ENCODE assay signal across 9 cellular contexts in the genomic region with DNA sequence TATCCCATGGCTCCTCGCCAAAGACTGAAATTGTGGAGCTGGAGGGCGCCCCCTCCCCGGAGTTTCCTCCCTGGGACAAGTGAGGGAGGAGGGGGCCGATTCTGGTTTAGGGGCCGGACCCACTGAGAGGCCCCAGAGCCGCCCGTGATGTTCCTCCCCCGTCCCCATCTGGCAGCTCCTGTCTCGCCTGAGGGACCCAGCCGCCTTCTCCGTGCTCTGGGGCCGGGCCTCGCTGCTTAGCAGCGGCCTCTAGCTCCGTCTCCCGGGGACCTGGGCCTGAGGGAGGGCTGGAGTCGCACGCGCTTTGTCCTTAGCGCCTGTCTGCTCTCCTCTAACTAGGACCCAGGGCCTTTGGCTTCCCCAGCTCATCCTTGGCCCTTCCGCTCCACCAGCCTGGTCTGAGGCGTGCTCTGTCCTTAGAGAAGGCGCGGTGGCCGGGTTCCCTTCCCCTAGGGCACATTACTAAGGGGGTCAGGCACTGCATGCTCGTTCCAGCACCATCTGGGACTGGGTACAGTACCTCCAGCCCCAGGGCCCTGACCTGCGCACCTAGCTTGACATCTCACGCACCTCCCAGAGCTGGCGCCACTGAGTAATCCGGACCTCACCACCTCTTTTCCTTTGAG. TPM values are rescaled to one million over a fixed set of nuclear protein-coding genes. Genes with fewer than 3 reads are reported as not detected.
DNase-seq lines count a peak whose midpoint lies in the region; ATAC-seq, FAIRE-seq and TF ChIP-seq lines count a peak whose summit lies in the region.
"Had no signal": no experiment of that assay in that cellular context is flagged by ENCODE, and none has a peak within 500 bp of the region (broad histone marks: within the 10 kb centered on the region; RNA-seq: fewer than 3 reads in every experiment).

No MANE protein-coding gene starts in this region.

- no peak overlapping the region for H3K27ac Mint-ChIP-seq in activated T-cell treated with anti-CD3 and anti-CD28 coated beads, Interleukin-2, amount 50 U/mL, for 24 hours
- peak overlapping the region; percentile 85 for H3K27ac Mint-ChIP-seq in dendritic cell treated with granulocyte-macrophage colony-stimulating factor and Interleukin-4, amounts not matched to agents 40 ng/mL and 50 ng/mL, for 4 days

- H3K79me2 ChIP-seq in HepG2 (ENCODE audit: insufficient read depth, low read length): no peaks in the 10 kb centered on the region
- no peaks in the 10 kb centered on the region for H3K79me2 ChIP-seq in SK-N-SH (ENCODE audit: insufficient read depth)

- in situ Hi-C loops in HepG2 (cut with HindIII; ENCODE audit: extremely low pct_ligation_motif_present, low pct_unique_long_range_greater_than_20kb): no loop called here

- intact Hi-C loops in dendritic cell treated with granulocyte-macrophage colony-stimulating factor and Interleukin-4, amounts not matched to agents 40 ng/mL and 50 ng/mL, for 4 days (cut with micrococcal nuclease): no loop called here
- intact Hi-C loops in HepG2 (cut with micrococcal nuclease; ENCODE audit: unreplicated experiment): no loop called here

- CTCF ChIA-PET in HepG2 (lab: Yijun Ruan, JAX; ENCODE audit: low intra/inter-chr PET ratio, low total read pairs) (no interaction called here), SK-N-SH (lab: Yijun Ruan, JAX) (interaction anchor here (1.3 to 1.5 kb wide), 2 partner anchors 37 to 69 kb away, joined by 4 to 5 read pairs; no protein-coding TSS in a partner anchor)

- H3K36me3 Mint-ChIP-seq in activated T-cell treated with anti-CD3 and anti-CD28 coated beads, Interleukin-2, amount 50 U/mL, for 24 hours (ENCODE audit: low read depth): peaks cover 45% of the 10 kb centered on the region
- H3K36me3 Mint-ChIP-seq in dendritic cell treated with granulocyte-macrophage colony-stimulating factor and Interleukin-4, amounts not matched to agents 40 ng/mL and 50 ng/mL, for 4 days (ENCODE audit: low read depth): peaks cover 30% of the 10 kb centered on the region

- POLR2A ChIA-PET in HepG2 (lab: Yijun Ruan, JAX): no interaction called here
- POLR2A ChIA-PET in SK-N-SH (lab: Yijun Ruan, JAX): no interaction called here

- H3K36me3 ChIP-seq in HepG2 (replicated peaks in 1 of 2; ENCODE audit: control insufficient read depth in 1 of 2, insufficient read depth in 2 of 2, low read length in 2 of 2): peaks cover 24 to 35% of the 10 kb centered on the region in 2 experiments
- H3K36me3 ChIP-seq in thoracic aorta: peaks cover 32% of the 10 kb centered on the region
- peaks cover 21 to 40% of the 10 kb centered on the region in 2 experiments for H3K36me3 ChIP-seq in SK-N-SH (replicated peaks in 1 of 2; ENCODE audit: control insufficient read depth in 1 of 2, insufficient read depth in 2 of 2, low read length in 1 of 2)
- H3K36me3 ChIP-seq: ovary had no signal

- ATAC-seq in HepG2: peak; percentile 29
- no peak for ATAC-seq in thoracic aorta (ENCODE audit: insufficient number of reproducible peaks, low FRiP score, low read depth)
- ATAC-seq in HG02623 (IDR thresholded peaks at IDR 0.05; ENCODE audit: unreplicated experiment): no peak

- FAIRE-seq in HepG2 (lab: Jason Lieb, UNC) (no peak), GM12892 (lab: Jason Lieb, UNC) (no peak)

- WGBS in HepG2 (ENCODE audit: low lambda C conversion rate): 93% methylated on average over 30 of the region's 30 CpGs
- WGBS in SK-N-SH (ENCODE audit: low lambda C conversion rate): 96% methylated on average over 14 of the region's 30 CpGs

- DNase-seq in activated T-cell treated with anti-CD3 and anti-CD28 coated beads, Interleukin-2, amount 50 U/mL, for 24 hours: no peak
- DNase-seq in activated T-cell treated with anti-CD3 and anti-CD28 coated beads for 4 hours (no peak), HepG2 (ENCODE audit: low spot score) (no peak), thoracic aorta (ENCODE audit: low spot score) (no peak), SK-N-SH (no peak), GM12892 (ENCODE audit: insufficient read length) (no peak)

- TF ChIP-seq CTCF in HepG2 (CRISPR knock-in tag; IDR thresholded peaks at IDR 0.05) (no peak), thoracic aorta (IDR thresholded peaks at IDR 0.05) (no peak), SK-N-SH (IDR thresholded peaks at IDR 0.05) (no peak)

- H3K27ac ChIP-seq in HepG2 (ENCODE audit: extremely low read length, insufficient read depth, low read length) (no peak overlapping the region), thoracic aorta (no peak overlapping the region), SK-N-SH (ENCODE audit: low read depth in 2 of 2, low read length in 1 of 2) (no peak overlapping the region; a peak in 1 of 4 replicates)
- H3K27ac ChIP-seq: ovary had no signal

- H2AFZ ChIP-seq in HepG2 (ENCODE audit: low read length): no peak overlapping the region
- H2AFZ ChIP-seq in SK-N-SH (ENCODE audit: low read depth): no peak overlapping the region

- H3K4me3 Mint-ChIP-seq in activated T-cell treated with anti-CD3 and anti-CD28 coated beads, Interleukin-2, amount 50 U/mL, for 24 hours: peak overlapping the region; percentile 35
- H3K4me3 Mint-ChIP-seq in dendritic cell treated with granulocyte-macrophage colony-stimulating factor and Interleukin-4, amounts not matched to agents 40 ng/mL and 50 ng/mL, for 4 days: peak overlapping the region; percentile 77

- peaks cover 56% of the 10 kb centered on the region for H3K4me1 Mint-ChIP-seq in activated T-cell treated with anti-CD3 and anti-CD28 coated beads, Interleukin-2, amount 50 U/mL, for 24 hours (ENCODE audit: low read depth)
- H3K4me1 Mint-ChIP-seq in dendritic cell treated with granulocyte-macrophage colony-stimulating factor and Interleukin-4, amounts not matched to agents 40 ng/mL and 50 ng/mL, for 4 days (ENCODE audit: low read depth): peaks cover 69% of the 10 kb centered on the region

- BruUV-seq in HepG2 (replicated peaks; lab: Mats Ljungman, UMichigan): no TSS peak

- no peaks in the 10 kb centered on the region for H3K9me3 Mint-ChIP-seq in activated T-cell treated with anti-CD3 and anti-CD28 coated beads, Interleukin-2, amount 50 U/mL, for 24 hours
- H3K9me3 Mint-ChIP-seq in dendritic cell treated with granulocyte-macrophage colony-stimulating factor and Interleukin-4, amounts not matched to agents 40 ng/mL and 50 ng/mL, for 4 days: no peaks in the 10 kb centered on the region

- H3K27me3 ChIP-seq in HepG2 (ENCODE audit: control insufficient read depth in 1 of 2, insufficient read depth in 2 of 2, low read length in 2 of 2) (no peaks in the 10 kb centered on the region; a peak in 1 of 5 replicates), thoracic aorta (replicated peaks; ENCODE audit: insufficient read depth) (no peaks in the 10 kb centered on the region), SK-N-SH (ENCODE audit: insufficient read depth) (no peaks in the 10 kb centered on the region)
- H3K27me3 ChIP-seq: ovary had no signal

- TF ChIP-seq POLR2A in HepG2 (IDR thresholded peaks at IDR 0.05; ENCODE audit: insufficient read depth in 1 of 2, low read depth in 2 of 2, low read length in 2 of 2): 0 out of 4 replicates have a peak, but pooled peaks of 1 of the 2 experiments have one; percentile 43
- TF ChIP-seq POLR2A in GM12892 (IDR thresholded peaks at IDR 0.05; ENCODE audit: low read depth, low read length): no peak

- H3K4me1 ChIP-seq in HepG2 (ENCODE audit: insufficient read depth, low read length) (peaks cover 15% of the 10 kb centered on the region), thoracic aorta (ENCODE audit: control insufficient read depth in 1 of 2, low read depth in 2 of 2) (peaks cover 14 to 25% of the 10 kb centered on the region in 2 donors), SK-N-SH (ENCODE audit: control insufficient read depth in 1 of 2, insufficient read depth in 2 of 2, low read depth in 1 of 2, low read length in 1 of 2) (peaks cover 5 to 10% of the 10 kb centered on the region in 2 experiments; a peak in 2 of 4 replicates)

- no peaks in the 10 kb centered on the region; the same call in 1 of the 2 replicates for H4K20me1 ChIP-seq in HepG2 (ENCODE audit: insufficient read depth, low read length)
- H4K20me1 ChIP-seq in SK-N-SH (ENCODE audit: insufficient read depth): peaks cover 18% of the 10 kb centered on the region; the same call in 1 of the 2 replicates

- H3K9ac ChIP-seq in HepG2 (ENCODE audit: insufficient read depth, low read depth, low read length) (no peak overlapping the region), SK-N-SH (no peak overlapping the region)

- peaks cover 40% of the 10 kb centered on the region for H3K27me3 Mint-ChIP-seq in activated T-cell treated with anti-CD3 and anti-CD28 coated beads, Interleukin-2, amount 50 U/mL, for 24 hours
- peaks cover 37% of the 10 kb centered on the region for H3K27me3 Mint-ChIP-seq in dendritic cell treated with granulocyte-macrophage colony-stimulating factor and Interleukin-4, amounts not matched to agents 40 ng/mL and 50 ng/mL, for 4 days

- H3K4me3 ChIP-seq in HepG2 (replicated peaks in 1 of 3; ENCODE audit: insufficient read depth in 1 of 3, low read depth in 2 of 3, low read length in 3 of 3) (no peak overlapping the region), thoracic aorta (peak overlapping the region; percentile 66), SK-N-SH (ENCODE audit: low read depth in 2 of 2, low read length in 1 of 2) (no peak overlapping the region)
- H3K4me3 ChIP-seq: ovary had no signal

- no peaks in the 10 kb centered on the region for H3K9me2 ChIP-seq in SK-N-SH

- TF ChIP-seq EP300 in HepG2 (IDR thresholded peaks at IDR 0.05; ENCODE audit: low read depth in 2 of 2, low read length in 2 of 2): no peak
- TF ChIP-seq EP300 in HepG2 (CRISPR knock-in tag; IDR thresholded peaks at IDR 0.05; ENCODE audit: borderline replicate concordance): no peak
- TF ChIP-seq EP300 in SK-N-SH (IDR thresholded peaks at IDR 0.05; ENCODE audit: borderline replicate concordance in 1 of 2, low read depth in 1 of 2, low read length in 1 of 2): no peak

- H3F3A ChIP-seq in SK-N-SH (replicated peaks; ENCODE audit: insufficient read depth): peaks cover 5% of the 10 kb centered on the region

- H3K4me2 ChIP-seq in HepG2 (ENCODE audit: low read depth, low read length) (no peak overlapping the region), SK-N-SH (no peak overlapping the region)

- no peaks in the 10 kb centered on the region for H3K9me3 ChIP-seq in HepG2 (ENCODE audit: low read length)
- no peaks in the 10 kb centered on the region for H3K9me3 ChIP-seq in thoracic aorta
- H3K9me3 ChIP-seq in SK-N-SH: no peaks in the 10 kb centered on the region
- H3K9me3 ChIP-seq: ovary had no signal

- no peak for TF ChIP-seq RAD21 in HepG2 (CRISPR knock-in tag; IDR thresholded peaks at IDR 0.05)
- TF ChIP-seq RAD21 in SK-N-SH (IDR thresholded peaks at IDR 0.05; ENCODE audit: low read length): no peak

RNA-seq across cellular contexts. Expression of gene SLC12A5, which starts 29.8 kb away (rescaled TPM):
- total RNA-seq in HepG2 (2016; rRNA removed; fragmentation: Illumina TruSeq; extraction: Trizol) (5.3 and 5.4 TPM in 2 replicates), thoracic aorta (not detected)
- 2.8 and 4.0 TPM in 2 replicates for total RNA-seq in HepG2 (2016; cell fraction: cytosol; rRNA removed; fragmentation: Illumina TruSeq; extraction: Trizol; ENCODE audit: low read depth)
- 4.2 and 4.4 TPM in 2 replicates for total RNA-seq in HepG2 (2016; cell fraction: insoluble cytoplasmic fraction; rRNA removed; fragmentation: Illumina TruSeq; extraction: Trizol)
- total RNA-seq in HepG2 (2016; cell fraction: membrane; rRNA removed; fragmentation: Illumina TruSeq; extraction: Trizol): 3.5 and 4.1 TPM in 2 replicates
- 3.0 and 3.9 TPM in 2 replicates for total RNA-seq in HepG2 (2016; cell fraction: nucleus; rRNA removed; fragmentation: Illumina TruSeq; extraction: Trizol)
- polyA plus RNA-seq in HepG2 (2011; rRNA removed) (4.3 and 5.6 TPM in 2 replicates), SK-N-SH (2012; rRNA removed) (8.5 and 19.9 TPM in 2 replicates)
- polyA plus RNA-seq in HepG2 (2011; cell fraction: cytosol; rRNA removed): 4.5 and 6.3 TPM in 2 replicates
- 6.0 and 6.2 TPM in 2 replicates for polyA plus RNA-seq in HepG2 (2011; cell fraction: nucleus; rRNA removed)
- polyA plus RNA-seq in HepG2 (2012): 12.9 and 15.9 TPM in 2 replicates
- 27.8 and 30.6 TPM in 2 replicates for polyA plus RNA-seq in HepG2 (2016; cell fraction: cytosol; fragmentation: Illumina TruSeq; extraction: Trizol; ENCODE audit: low read depth)
- polyA plus RNA-seq in HepG2 (2016; cell fraction: insoluble cytoplasmic fraction; fragmentation: Illumina TruSeq; extraction: Trizol; ENCODE audit: low read depth): 18.0 and 19.7 TPM in 2 replicates
- 33.5 and 42.8 TPM in 2 replicates for polyA plus RNA-seq in HepG2 (2016; cell fraction: membrane; fragmentation: Illumina TruSeq; extraction: Trizol; ENCODE audit: low read depth)
- polyA plus RNA-seq in HepG2 (2016; cell fraction: nucleus; fragmentation: Illumina TruSeq; extraction: Trizol; ENCODE audit: insufficient read depth, low read depth): 14.1 and 18.5 TPM in 2 replicates
- polyA minus RNA-seq in HepG2 (2011; rRNA and poly(A)+ RNA removed; ENCODE audit: low replicate concordance): 2.3 and 2.5 TPM in 2 replicates
- polyA minus RNA-seq in HepG2 (2011; cell fraction: cytosol; rRNA and poly(A)+ RNA removed): 1.7 and 1.8 TPM in 2 replicates
- 3.5 and 3.7 TPM in 2 replicates for polyA minus RNA-seq in HepG2 (2011; cell fraction: nucleus; rRNA and poly(A)+ RNA removed)
- polyA plus RNA-seq in SK-N-SH (2012; cell fraction: cytosol; rRNA removed): 12.5 and 13.7 TPM in 2 replicates
- 10.6 and 12.8 TPM in 2 replicates for polyA plus RNA-seq in SK-N-SH (2012; cell fraction: nucleus; rRNA removed)
- 2.3 TPM for polyA plus RNA-seq in GM12892 (2012; ENCODE audit: missing spikeins)

RNA-seq across cellular contexts. Expression of gene NCOA5, which starts 31.0 kb away (rescaled TPM):
- total RNA-seq in HepG2 (2016; rRNA removed; fragmentation: Illumina TruSeq; extraction: Trizol) (28.4 and 37.7 TPM in 2 replicates), thoracic aorta (10 to 100 TPM; 23.7 to 28.6 TPM)
- total RNA-seq in HepG2 (2016; cell fraction: cytosol; rRNA removed; fragmentation: Illumina TruSeq; extraction: Trizol; ENCODE audit: low read depth): 5.3 and 5.8 TPM in 2 replicates
- 27.1 and 29.5 TPM in 2 replicates for total RNA-seq in HepG2 (2016; cell fraction: insoluble cytoplasmic fraction; rRNA removed; fragmentation: Illumina TruSeq; extraction: Trizol)
- 12.8 and 13.5 TPM in 2 replicates for total RNA-seq in HepG2 (2016; cell fraction: membrane; rRNA removed; fragmentation: Illumina TruSeq; extraction: Trizol)
- 18.5 and 23.8 TPM in 2 replicates for total RNA-seq in HepG2 (2016; cell fraction: nucleus; rRNA removed; fragmentation: Illumina TruSeq; extraction: Trizol)
- polyA plus RNA-seq in HepG2 (2011; rRNA removed) (16.5 and 17.5 TPM in 2 replicates), SK-N-SH (2012; rRNA removed) (18.6 and 20.4 TPM in 2 replicates)
- polyA plus RNA-seq in HepG2 (2011; cell fraction: cytosol; rRNA removed): 11.8 and 14.3 TPM in 2 replicates
- polyA plus RNA-seq in HepG2 (2011; cell fraction: nucleus; rRNA removed): 22.9 and 23.8 TPM in 2 replicates
- polyA plus RNA-seq in HepG2 (2012): 17.3 and 18.5 TPM in 2 replicates
- 3.4 and 3.9 TPM in 2 replicates for polyA plus RNA-seq in HepG2 (2016; cell fraction: cytosol; fragmentation: Illumina TruSeq; extraction: Trizol; ENCODE audit: low read depth)
- polyA plus RNA-seq in HepG2 (2016; cell fraction: insoluble cytoplasmic fraction; fragmentation: Illumina TruSeq; extraction: Trizol; ENCODE audit: low read depth): 39.8 and 50.1 TPM in 2 replicates
- 9.4 and 9.8 TPM in 2 replicates for polyA plus RNA-seq in HepG2 (2016; cell fraction: membrane; fragmentation: Illumina TruSeq; extraction: Trizol; ENCODE audit: low read depth)
- polyA plus RNA-seq in HepG2 (2016; cell fraction: nucleus; fragmentation: Illumina TruSeq; extraction: Trizol; ENCODE audit: insufficient read depth, low read depth): 57.0 and 60.2 TPM in 2 replicates
- 16.8 and 41.9 TPM in 2 replicates for polyA minus RNA-seq in HepG2 (2011; rRNA and poly(A)+ RNA removed; ENCODE audit: low replicate concordance)
- 10.9 and 12.0 TPM in 2 replicates for polyA minus RNA-seq in HepG2 (2011; cell fraction: cytosol; rRNA and poly(A)+ RNA removed)
- polyA minus RNA-seq in HepG2 (2011; cell fraction: nucleus; rRNA and poly(A)+ RNA removed): 17.4 TPM in 2 replicates
- 16.2 and 17.0 TPM in 2 replicates for polyA plus RNA-seq in SK-N-SH (2012; cell fraction: cytosol; rRNA removed)
- polyA plus RNA-seq in SK-N-SH (2012; cell fraction: nucleus; rRNA removed): 26.6 and 31.9 TPM in 2 replicates
- 14.5 TPM for polyA plus RNA-seq in GM12892 (2012; ENCODE audit: missing spikeins)

RNA-seq across cellular contexts. Expression of gene MMP9, which starts 50.1 kb away (rescaled TPM):
- total RNA-seq in HepG2 (2016; rRNA removed; fragmentation: Illumina TruSeq; extraction: Trizol): not detected in 2 replicates
- not detected in 2 replicates for total RNA-seq in HepG2 (2016; cell fraction: cytosol; rRNA removed; fragmentation: Illumina TruSeq; extraction: Trizol; ENCODE audit: low read depth)
- total RNA-seq in HepG2 (2016; cell fraction: insoluble cytoplasmic fraction; rRNA removed; fragmentation: Illumina TruSeq; extraction: Trizol): 0.06 TPM in 1 of 2 replicates, not detected in the other
- not detected in 2 replicates for total RNA-seq in HepG2 (2016; cell fraction: membrane; rRNA removed; fragmentation: Illumina TruSeq; extraction: Trizol)
- not detected in 2 replicates for total RNA-seq in HepG2 (2016; cell fraction: nucleus; rRNA removed; fragmentation: Illumina TruSeq; extraction: Trizol)
- polyA plus RNA-seq in HepG2 (2011; rRNA removed): 0.03 TPM in 1 of 2 replicates, not detected in the other
- 0.04 TPM in 1 of 2 replicates, not detected in the other for polyA plus RNA-seq in HepG2 (2011; cell fraction: cytosol; rRNA removed)
- not detected in 2 replicates for polyA plus RNA-seq in HepG2 (2011; cell fraction: nucleus; rRNA removed)
- not detected in 2 replicates for polyA plus RNA-seq in HepG2 (2012)
- polyA plus RNA-seq in HepG2 (2016; cell fraction: cytosol; fragmentation: Illumina TruSeq; extraction: Trizol; ENCODE audit: low read depth): not detected in 2 replicates
- not detected in 2 replicates for polyA plus RNA-seq in HepG2 (2016; cell fraction: insoluble cytoplasmic fraction; fragmentation: Illumina TruSeq; extraction: Trizol; ENCODE audit: low read depth)
- polyA plus RNA-seq in HepG2 (2016; cell fraction: membrane; fragmentation: Illumina TruSeq; extraction: Trizol; ENCODE audit: low read depth): not detected in 2 replicates
- not detected in 2 replicates for polyA plus RNA-seq in HepG2 (2016; cell fraction: nucleus; fragmentation: Illumina TruSeq; extraction: Trizol; ENCODE audit: insufficient read depth, low read depth)
- polyA minus RNA-seq in HepG2 (2011; rRNA and poly(A)+ RNA removed; ENCODE audit: low replicate concordance): not detected in 2 replicates
- not detected in 2 replicates for polyA minus RNA-seq in HepG2 (2011; cell fraction: cytosol; rRNA and poly(A)+ RNA removed)
- not detected in 2 replicates for polyA minus RNA-seq in HepG2 (2011; cell fraction: nucleus; rRNA and poly(A)+ RNA removed)
- 1 to 10 TPM in 1 of 2 donors, not detected in 1; 3.7 TPM for total RNA-seq in thoracic aorta
- polyA plus RNA-seq in SK-N-SH (2012; rRNA removed): 0.18 and 0.23 TPM in 2 replicates
- 0.09 and 0.12 TPM in 2 replicates for polyA plus RNA-seq in SK-N-SH (2012; cell fraction: cytosol; rRNA removed)
- polyA plus RNA-seq in SK-N-SH (2012; cell fraction: nucleus; rRNA removed): 0.42 and 0.46 TPM in 2 replicates
- 0.15 TPM for polyA plus RNA-seq in GM12892 (2012; ENCODE audit: missing spikeins)

RNA-seq across cellular contexts. Expression of gene CD40, which starts 59.3 kb away (rescaled TPM):
- total RNA-seq in HepG2 (2016; rRNA removed; fragmentation: Illumina TruSeq; extraction: Trizol) (2.2 and 4.6 TPM in 2 replicates), thoracic aorta (10 to 100 TPM; 15.9 to 33.3 TPM)
- total RNA-seq in HepG2 (2016; cell fraction: cytosol; rRNA removed; fragmentation: Illumina TruSeq; extraction: Trizol; ENCODE audit: low read depth): 1.6 and 2.0 TPM in 2 replicates
- 2.5 and 4.5 TPM in 2 replicates for total RNA-seq in HepG2 (2016; cell fraction: insoluble cytoplasmic fraction; rRNA removed; fragmentation: Illumina TruSeq; extraction: Trizol)
- total RNA-seq in HepG2 (2016; cell fraction: membrane; rRNA removed; fragmentation: Illumina TruSeq; extraction: Trizol): 2.7 and 3.4 TPM in 2 replicates
- total RNA-seq in HepG2 (2016; cell fraction: nucleus; rRNA removed; fragmentation: Illumina TruSeq; extraction: Trizol): 4.5 and 5.3 TPM in 2 replicates
- polyA plus RNA-seq in HepG2 (2011; rRNA removed) (13.4 TPM in 2 replicates), SK-N-SH (2012; rRNA removed) (not detected in 2 replicates)
- polyA plus RNA-seq in HepG2 (2011; cell fraction: cytosol; rRNA removed): 10.3 and 14.5 TPM in 2 replicates
- 11.5 and 13.3 TPM in 2 replicates for polyA plus RNA-seq in HepG2 (2011; cell fraction: nucleus; rRNA removed)
- 5.5 and 6.2 TPM in 2 replicates for polyA plus RNA-seq in HepG2 (2012)
- polyA plus RNA-seq in HepG2 (2016; cell fraction: cytosol; fragmentation: Illumina TruSeq; extraction: Trizol; ENCODE audit: low read depth): 1.8 and 2.2 TPM in 2 replicates
- polyA plus RNA-seq in HepG2 (2016; cell fraction: insoluble cytoplasmic fraction; fragmentation: Illumina TruSeq; extraction: Trizol; ENCODE audit: low read depth): 2.2 and 2.6 TPM in 2 replicates
- polyA plus RNA-seq in HepG2 (2016; cell fraction: membrane; fragmentation: Illumina TruSeq; extraction: Trizol; ENCODE audit: low read depth): 1.6 and 2.6 TPM in 2 replicates
- polyA plus RNA-seq in HepG2 (2016; cell fraction: nucleus; fragmentation: Illumina TruSeq; extraction: Trizol; ENCODE audit: insufficient read depth, low read depth): 7.9 and 9.2 TPM in 2 replicates
- polyA minus RNA-seq in HepG2 (2011; rRNA and poly(A)+ RNA removed; ENCODE audit: low replicate concordance): 0.70 and 6.5 TPM in 2 replicates
- polyA minus RNA-seq in HepG2 (2011; cell fraction: cytosol; rRNA and poly(A)+ RNA removed): 3.3 and 4.0 TPM in 2 replicates
- 4.8 and 5.8 TPM in 2 replicates for polyA minus RNA-seq in HepG2 (2011; cell fraction: nucleus; rRNA and poly(A)+ RNA removed)
- polyA plus RNA-seq in SK-N-SH (2012; cell fraction: cytosol; rRNA removed): 0.01 TPM in 1 of 2 replicates, not detected in the other
- 0.08 TPM in 1 of 2 replicates, not detected in the other for polyA plus RNA-seq in SK-N-SH (2012; cell fraction: nucleus; rRNA removed)
- 159 TPM for polyA plus RNA-seq in GM12892 (2012; ENCODE audit: missing spikeins)
